8 cellular contexts compared by ENCODE assay signal in the genomic region with DNA sequence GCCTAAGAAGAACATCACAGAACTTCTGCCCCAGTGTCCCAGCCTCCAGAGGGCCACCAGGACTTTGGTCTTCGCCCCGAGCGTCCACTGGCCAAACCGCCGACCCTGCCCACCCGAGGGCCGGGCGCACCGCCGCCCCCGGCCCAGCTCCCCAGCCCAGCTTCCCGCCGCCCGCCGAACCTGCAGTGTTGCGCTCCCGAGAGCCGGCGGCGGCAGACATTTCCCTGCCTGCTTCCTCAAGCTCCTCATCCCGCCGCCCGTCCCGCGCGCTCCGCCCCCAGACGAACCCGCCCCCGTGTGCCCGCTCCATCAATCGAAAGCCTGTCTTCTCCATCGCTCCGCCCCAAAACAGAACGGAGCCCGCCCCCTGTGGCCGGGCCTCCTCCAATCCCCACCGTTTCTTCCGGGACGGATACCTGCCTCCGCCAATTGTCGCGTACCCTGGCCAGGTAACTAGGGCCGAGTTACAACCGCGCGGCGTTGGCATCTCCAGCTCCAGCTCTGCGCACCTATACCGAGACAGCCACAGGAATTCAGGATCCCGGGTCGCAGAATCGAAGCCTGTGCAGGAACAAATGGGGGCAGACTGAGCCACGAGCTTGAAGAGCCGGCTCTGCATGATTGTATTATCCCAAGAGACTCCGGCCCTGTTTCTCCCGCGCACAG. TPM values are rescaled to one million over a fixed set of nuclear protein-coding genes. Genes with fewer than 3 reads are reported as not detected.
A peak's percentile ranks its signal among the peaks of the same experiment; 100 is the strongest.
DNase-seq lines count a peak whose midpoint lies in the region; ATAC-seq and TF ChIP-seq lines count a peak whose summit lies in the region.

No MANE protein-coding gene starts in this region.

- H3K4me3 Mint-ChIP-seq in CD8-positive, alpha-beta memory T cell = peak overlapping the region; percentile 91 to 99 (median 94)
- H3K4me3 Mint-ChIP-seq in activated CD4-positive, alpha-beta memory T cell treated with anti-CD3 and anti-CD28 coated beads for 36 hours = peak overlapping the region; percentile 91

- peaks cover 0 to 17% (median 0%) of the 10 kb centered on the region in 3 donors for H3K36me3 Mint-ChIP-seq in CD8-positive, alpha-beta memory T cell
- H3K36me3 Mint-ChIP-seq in activated CD4-positive, alpha-beta memory T cell treated with anti-CD3 and anti-CD28 coated beads for 36 hours = peaks cover 4% of the 10 kb centered on the region

- POLR2A ChIA-PET in CD8-positive, alpha-beta memory T cell (lab: Charles Lee) = interaction anchor here (0.6 to 1.2 kb wide), 6 partner anchors 9 to 1306 kb away, joined by 3 to 6 read pairs (median 4); partner anchors contain the start of genes INPP5B and SF3A3
- POLR2A ChIA-PET in activated CD4-positive, alpha-beta memory T cell treated with anti-CD3 and anti-CD28 coated beads for 36 hours (lab: Charles Lee) = interaction anchor here (0.5 to 1.5 kb wide), 6 partner anchors 9 to 109 kb away, joined by 3 to 4 read pairs (median 3); partner anchors contain the start of gene MTF1

- TF ChIP-seq CTCF in HL-60 (IDR thresholded peaks at IDR 0.05; ENCODE audit: insufficient read depth, low read length) (no peak), lower lobe of right lung (IDR thresholded peaks at IDR 0.05) (peak; percentile 8)

- intact Hi-C loops in activated CD4-positive, alpha-beta memory T cell treated with anti-CD3 and anti-CD28 coated beads for 36 hours (cut with micrococcal nuclease) = loop anchor here (5.0 to 10.0 kb wide), 3 partner anchors 46 to 454 kb away; no protein-coding TSS in a partner anchor
- intact Hi-C loops in lower lobe of right lung (cut with DNase I) = no loop called here

- peaks cover 15% of the 10 kb centered on the region for H3K4me1 ChIP-seq in CD8-positive, alpha-beta memory T cell (ENCODE audit: insufficient read depth, low read length)
- H3K4me1 ChIP-seq in lower lobe of right lung = peaks cover 39% of the 10 kb centered on the region

- H3K4me1 Mint-ChIP-seq in CD8-positive, alpha-beta memory T cell = peaks cover 32 to 46% (median 39%) of the 10 kb centered on the region in 3 donors
- peaks cover 32% of the 10 kb centered on the region for H3K4me1 Mint-ChIP-seq in activated CD4-positive, alpha-beta memory T cell treated with anti-CD3 and anti-CD28 coated beads for 36 hours (ENCODE audit: low read depth)

- ATAC-seq in GM19463 (IDR thresholded peaks at IDR 0.05; ENCODE audit: unreplicated experiment) (peak; percentile 92), lower lobe of right lung (peak; percentile 99)

- peak overlapping the region; percentile 47 for H3K27ac ChIP-seq in CD8-positive, alpha-beta memory T cell (ENCODE audit: low read depth, low read length)
- H3K27ac ChIP-seq in HL-60 (replicated peaks) = peak overlapping the region; percentile 66
- peak overlapping the region; percentile 83 for H3K27ac ChIP-seq in lower lobe of right lung

- H3K9me3 ChIP-seq in CD8-positive, alpha-beta memory T cell (ENCODE audit: low read length) = no peaks in the 10 kb centered on the region
- H3K9me3 ChIP-seq in lower lobe of right lung = no peaks in the 10 kb centered on the region

- H3K9me3 Mint-ChIP-seq in CD8-positive, alpha-beta memory T cell = no peaks in the 10 kb centered on the region
- H3K9me3 Mint-ChIP-seq in activated CD4-positive, alpha-beta memory T cell treated with anti-CD3 and anti-CD28 coated beads for 36 hours = no peaks in the 10 kb centered on the region

- no peaks in the 10 kb centered on the region for H3K36me3 ChIP-seq in CD8-positive, alpha-beta memory T cell (ENCODE audit: insufficient read depth, low read length)
- H3K36me3 ChIP-seq in lower lobe of right lung = peaks cover 31% of the 10 kb centered on the region

- DNase-seq in CD8-positive, alpha-beta memory T cell = peak; percentile 95 to 97 (median 96)
- DNase-seq in HL-60 (ENCODE audit: low read depth in 1 of 2, low spot score in 1 of 2) = peak; percentile 84 to 98
- peak; percentile 93 for DNase-seq in NCI-H82 treated with DMSO at 0.1 percent for 48 hours (lab: John Stamatoyannopoulos, UW; ENCODE audit: unreplicated experiment)
- DNase-seq in activated CD4-positive, alpha-beta memory T cell treated with anti-CD3 and anti-CD28 coated beads for 36 hours = peak; percentile 99
- peak; percentile 98 for DNase-seq in ecto neural progenitor cell (ENCODE audit: low spot score)
- DNase-seq in lower lobe of right lung = peak; percentile 96
- DNase-seq in stimulated activated CD4-positive, alpha-beta T cell treated with anti-CD3 and anti-CD28 coated beads, Interleukin-4, amount 100 ng/mL, for 48 hours (ENCODE audit: low read depth in 2 of 2) = peak; percentile 94 to 97

- H3K4me3 ChIP-seq in CD8-positive, alpha-beta memory T cell (ENCODE audit: low read length) = peak overlapping the region; percentile 47
- H3K4me3 ChIP-seq in HL-60 (replicated peaks; ENCODE audit: insufficient read depth, low read length) (peak overlapping the region; percentile 67), lower lobe of right lung (peak overlapping the region; percentile 90)

- no peaks in the 10 kb centered on the region for H3K27me3 Mint-ChIP-seq in CD8-positive, alpha-beta memory T cell
- H3K27me3 Mint-ChIP-seq in activated CD4-positive, alpha-beta memory T cell treated with anti-CD3 and anti-CD28 coated beads for 36 hours = no peaks in the 10 kb centered on the region

- H3K27ac Mint-ChIP-seq in CD8-positive, alpha-beta memory T cell = peak overlapping the region; percentile 80 to 98 (median 89)
- H3K27ac Mint-ChIP-seq in activated CD4-positive, alpha-beta memory T cell treated with anti-CD3 and anti-CD28 coated beads for 36 hours = peak overlapping the region; percentile 68

- CTCF ChIA-PET in CD8-positive, alpha-beta memory T cell (lab: Charles Lee) = interaction anchor here (2.4 kb wide), 1 partner anchor 72 kb away, joined by 9 read pairs; the partner anchor contains the start of gene MTF1
- CTCF ChIA-PET in activated CD4-positive, alpha-beta memory T cell treated with anti-CD3 and anti-CD28 coated beads for 36 hours (lab: Charles Lee) = interaction anchor here (0.6 to 1.9 kb wide), 8 partner anchors 17 to 1278 kb away, joined by 3 to 9 read pairs (median 4); partner anchors contain the start of genes MTF1 and SF3A3

- no peaks in the 10 kb centered on the region for H3K27me3 ChIP-seq in CD8-positive, alpha-beta memory T cell (ENCODE audit: insufficient read depth, low read length, poor library complexity, severe bottlenecking)
- H3K27me3 ChIP-seq in HL-60 (ENCODE audit: insufficient read depth, poor library complexity, severe bottlenecking) (no peaks in the 10 kb centered on the region), lower lobe of right lung (ENCODE audit: low read depth) (no peaks in the 10 kb centered on the region)

RNA-seq across cellular contexts. Expression of gene INPP5B, which starts 15.2 kb away (rescaled TPM):
- 10 to 100 TPM; 24.1 to 25.1 TPM for total RNA-seq in CD8-positive, alpha-beta memory T cell
- 22.9 TPM for polyA plus RNA-seq in CD8-positive, alpha-beta memory T cell
- 10 to 100 TPM; 24.3 to 24.4 TPM for total RNA-seq in activated CD4-positive, alpha-beta memory T cell treated with anti-CD3 and anti-CD28 coated beads for 36 hours
- 42.5 TPM for total RNA-seq in lower lobe of right lung

RNA-seq across cellular contexts. Expression of gene SF3A3, which starts 58.2 kb away (rescaled TPM):
- 100 to 1,000 TPM; 116 to 129 TPM for total RNA-seq in CD8-positive, alpha-beta memory T cell
- 94.6 TPM for polyA plus RNA-seq in CD8-positive, alpha-beta memory T cell
- 10 to 100 TPM; 93.5 to 94.4 TPM for total RNA-seq in activated CD4-positive, alpha-beta memory T cell treated with anti-CD3 and anti-CD28 coated beads for 36 hours
- total RNA-seq in lower lobe of right lung = 41.8 TPM

Comparison
In these comparisons a context has a peak if more than half of its experiments do, and no peak if none do; other contexts are left out.
1. Peak in every context shown above with its lines: DNase-seq, ATAC-seq, H3K4me3 ChIP-seq and H3K27ac ChIP-seq.